ENCODE assay signal across 8 cellular contexts in genomic region chr5:109695005-109695926, GRCh38. TPM values are rescaled to one million over a fixed set of nuclear protein-coding genes. Genes with fewer than 3 reads are reported as not detected.
A peak's percentile ranks its signal among the peaks of the same experiment; 100 is the strongest.
DNase-seq lines count a peak whose midpoint lies in the region; ATAC-seq and TF ChIP-seq lines count a peak whose summit lies in the region.

No MANE protein-coding gene starts in this region.

- no peak overlapping the region for H3K9ac ChIP-seq in mammary epithelial cell (ENCODE audit: insufficient read depth, low read length)

- H3K79me2 ChIP-seq in mammary epithelial cell (ENCODE audit: insufficient read depth, low read length), result peaks cover 99% of the 10 kb centered on the region

- H2AFZ ChIP-seq in mammary epithelial cell (ENCODE audit: low read depth, low read length), result no peak overlapping the region

- in situ Hi-C loops in mammary epithelial cell (cut with MboI; ENCODE audit: low sequenced_read_pairs in 2 of 2), result no loop called here

- H3K9me3 ChIP-seq in left ventricle myocardium inferior (replicated peaks) (no peaks in the 10 kb centered on the region), heart left ventricle (no peaks in the 10 kb centered on the region), mammary epithelial cell (replicated peaks; ENCODE audit: insufficient read depth, low read length) (no peaks in the 10 kb centered on the region), thoracic aorta (no peaks in the 10 kb centered on the region), right atrium auricular region (no peaks in the 10 kb centered on the region)

- H3K27me3 ChIP-seq in left ventricle myocardium inferior (ENCODE audit: low read depth), result no peaks in the 10 kb centered on the region
- no peaks in the 10 kb centered on the region for H3K27me3 ChIP-seq in heart left ventricle
- H3K27me3 ChIP-seq in mammary epithelial cell (ENCODE audit: insufficient read depth, low read length), result no peaks in the 10 kb centered on the region
- H3K27me3 ChIP-seq in thoracic aorta (replicated peaks; ENCODE audit: insufficient read depth), result no peaks in the 10 kb centered on the region
- no peaks in the 10 kb centered on the region for H3K27me3 ChIP-seq in right atrium auricular region

- TF ChIP-seq POLR2A in heart left ventricle (IDR thresholded peaks at IDR 0.05), result no peak

- intact Hi-C loops in left ventricle myocardium inferior (cut with micrococcal nuclease), result no loop called here
- intact Hi-C loops in heart left ventricle (cut with DNase I), result loop anchor here in 2 of 10 donors (10.0 kb wide), 2 partner anchors 50 to 410 kb away; no protein-coding TSS in a partner anchor
- intact Hi-C loops in mammary epithelial cell (cut with micrococcal nuclease), result no loop called here

- 30 to 58% (median 44%) methylated on average over 1 of the region's 1 CpG for WGBS in heart left ventricle, 4 donors
- WGBS in mammary epithelial cell (ENCODE audit: low coverage, missing lambda C conversion rate), result 100% methylated on average over 1 of the region's 1 CpG

- no TSS peak for BruUV-seq in mammary epithelial cell (replicated peaks; lab: Mats Ljungman, UMichigan)

- H3K36me3 ChIP-seq in left ventricle myocardium inferior (no peaks in the 10 kb centered on the region), heart left ventricle (no peaks in the 10 kb centered on the region), mammary epithelial cell (ENCODE audit: insufficient read depth, low read length) (no peaks in the 10 kb centered on the region), thoracic aorta (no peaks in the 10 kb centered on the region), right atrium auricular region (no peaks in the 10 kb centered on the region)

- H3K4me3 ChIP-seq in left ventricle myocardium inferior (no peak overlapping the region), heart left ventricle (peak overlapping the region in 1 of 12 donors; percentile 33), mammary epithelial cell (replicated peaks in 1 of 3; ENCODE audit: insufficient read depth in 1 of 3, low read depth in 2 of 3, low read length in 3 of 3) (no peak overlapping the region), thoracic aorta (peak overlapping the region; percentile 6), right atrium auricular region (no peak overlapping the region)

- H3K27ac ChIP-seq in left ventricle myocardium inferior (replicated peaks), result peak overlapping the region; percentile 27
- peak overlapping the region in 5 of 12 donors; percentile 0 to 81 (median 26) for H3K27ac ChIP-seq in heart left ventricle
- H3K27ac ChIP-seq in mammary epithelial cell (ENCODE audit: insufficient read depth, low read depth, low read length), result no peak overlapping the region
- peak overlapping the region; percentile 21 to 65 for H3K27ac ChIP-seq in thoracic aorta
- H3K27ac ChIP-seq in right atrium auricular region, result peak overlapping the region in 1 of 2 donors; percentile 20

- no peak for TF ChIP-seq CTCF in left ventricle myocardium inferior (IDR thresholded peaks at IDR 0.05; ENCODE audit: borderline replicate concordance)
- TF ChIP-seq CTCF in heart left ventricle (IDR thresholded peaks at IDR 0.05), result no peak
- no peak for TF ChIP-seq CTCF in mammary epithelial cell (conservative IDR thresholded peaks at IDR 0.05 in 1 of 2, IDR thresholded peaks at IDR 0.05 in 1 of 2; ENCODE audit: extremely low read depth in 1 of 2, insufficient read depth in 1 of 2, low read depth in 1 of 2, low read length in 2 of 2)
- TF ChIP-seq CTCF in thoracic aorta (IDR thresholded peaks at IDR 0.05), result no peak
- no peak for TF ChIP-seq CTCF in right atrium auricular region (IDR thresholded peaks at IDR 0.05)

- peak overlapping the region; percentile 34 for H3K4me2 ChIP-seq in mammary epithelial cell (ENCODE audit: insufficient read depth, low read depth, low read length)

- no peak for ATAC-seq in heart left ventricle
- peak; percentile 59 for ATAC-seq in HG03135 (IDR thresholded peaks at IDR 0.05; ENCODE audit: unreplicated experiment)
- ATAC-seq in thoracic aorta (ENCODE audit: insufficient number of reproducible peaks, low FRiP score, low read depth), result no peak

- peaks cover 47% of the 10 kb centered on the region for H3K4me1 ChIP-seq in left ventricle myocardium inferior
- peaks cover 0 to 73% (median 25%) of the 10 kb centered on the region in 12 donors for H3K4me1 ChIP-seq in heart left ventricle
- peaks cover 23% of the 10 kb centered on the region for H3K4me1 ChIP-seq in mammary epithelial cell (ENCODE audit: insufficient read depth, low read length)
- H3K4me1 ChIP-seq in thoracic aorta (ENCODE audit: control insufficient read depth in 1 of 2, low read depth in 2 of 2), result peaks cover 43 to 64% of the 10 kb centered on the region in 2 donors
- H3K4me1 ChIP-seq in right atrium auricular region, result peaks cover 0 to 43% of the 10 kb centered on the region in 2 donors

- no peak for DNase-seq in left ventricle myocardium inferior
- no peak for DNase-seq in heart left ventricle
- no peak for DNase-seq in mammary epithelial cell
- no peak for DNase-seq in thoracic aorta (ENCODE audit: low spot score)
- no peak for DNase-seq in C1 segment of cervical spinal cord (lab: John Stamatoyannopoulos, UW)
- no peak for DNase-seq in right atrium auricular region (ENCODE audit: low spot score)
- no peak for DNase-seq in NCI-H2196 treated with DMSO at 0.1 percent for 48 hours (lab: John Stamatoyannopoulos, UW; ENCODE audit: unreplicated experiment)

- dilution Hi-C loops in mammary epithelial cell (cut with HindIII; ENCODE audit: low sequenced_read_pairs), result no loop called here

- no peaks in the 10 kb centered on the region for H4K20me1 ChIP-seq in mammary epithelial cell (ENCODE audit: insufficient read depth, low read length)

- CTCF ChIA-PET in mammary epithelial cell (lab: Charles Lee; ENCODE audit: low non-redundant PET), result no interaction called here

RNA-seq across cellular contexts. Expression of gene MAN2A1, which starts 5.5 kb away (rescaled TPM):
- total RNA-seq in left ventricle myocardium inferior, result 9.2 TPM
- total RNA-seq in heart left ventricle, result 10 to 100 TPM in 2 of 9 donors, 1 to 10 TPM in 7; 5.9 to 22.9 (median 8.5) TPM
- 1 to 10 TPM; 2.0 to 5.1 TPM for polyA plus RNA-seq in heart left ventricle
- total RNA-seq in mammary epithelial cell, result 10 to 100 TPM; 54.4 to 97.4 TPM
- 17.9 TPM for polyA plus RNA-seq in mammary epithelial cell
- polyA minus RNA-seq in mammary epithelial cell, result 33.9 TPM
- total RNA-seq in thoracic aorta, result 10 to 100 TPM; 64.8 to 82.8 TPM
- total RNA-seq in right atrium auricular region, result 10 to 100 TPM; 10.0 to 10.4 TPM
